ENCODE assay signal across 2 cellular contexts in the genomic region with DNA sequence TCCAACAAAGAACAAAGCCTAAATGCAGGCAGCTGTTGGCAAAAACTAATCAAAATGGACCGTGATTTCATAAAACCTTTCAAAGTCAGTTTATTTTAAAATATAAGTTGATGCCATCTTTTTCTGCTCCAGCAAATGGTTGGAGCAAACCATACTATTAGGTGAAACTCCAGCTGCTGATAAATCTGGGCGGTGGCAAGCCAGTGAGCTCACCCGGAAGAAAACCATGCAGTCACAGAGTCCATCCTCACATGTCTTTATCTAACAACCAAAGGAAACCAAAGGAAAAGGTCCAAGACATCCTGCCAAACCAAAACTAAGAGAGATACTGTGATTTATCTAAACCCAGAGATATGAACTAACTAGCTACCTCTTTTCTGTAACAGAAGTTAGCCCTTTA.
TF ChIP-seq lines count a peak whose summit lies in the region.

No MANE protein-coding gene starts in this region.

TF ChIP-seq in endothelial cell of umbilical vein, 7 proteins besides CTCF, POLR2A, EP300 and RAD21:
- TF ChIP-seq GATA2 (IDR thresholded peaks at IDR 0.05; ENCODE audit: insufficient read depth, insufficient read length, low read depth, low read length) (no peak), EZH2 (IDR thresholded peaks at IDR 0.05; ENCODE audit: borderline replicate concordance, low read depth, low read length, severe bottlenecking) (no peak), MYC (IDR thresholded peaks at IDR 0.05; ENCODE audit: low read depth, low read length) (no peak), POLR2AphosphoS5 (IDR thresholded peaks at IDR 0.05; ENCODE audit: insufficient read depth, low read depth, low read length) (no peak), JUN (IDR thresholded peaks at IDR 0.05; ENCODE audit: borderline replicate concordance, insufficient read depth, insufficient read length, low read depth) (no peak), FOS (IDR thresholded peaks at IDR 0.05; ENCODE audit: borderline replicate concordance, insufficient read depth, low read length) (no peak)
- TF ChIP-seq, protein P1, sequence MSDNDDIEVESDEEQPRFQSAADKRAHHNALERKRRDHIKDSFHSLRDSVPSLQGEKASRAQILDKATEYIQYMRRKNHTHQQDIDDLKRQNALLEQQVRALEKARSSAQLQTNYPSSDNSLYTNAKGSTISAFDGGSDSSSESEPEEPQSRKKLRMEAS (IDR thresholded peaks at IDR 0.05; ENCODE audit: insufficient read depth, insufficient read length), result no peak
TF ChIP-seq in endothelial cell of umbilical vein: peak in this region for 0.

TF ChIP-seq in GM23338, 12 proteins besides CTCF, POLR2A, EP300 and RAD21:
- TF ChIP-seq, protein P2, sequence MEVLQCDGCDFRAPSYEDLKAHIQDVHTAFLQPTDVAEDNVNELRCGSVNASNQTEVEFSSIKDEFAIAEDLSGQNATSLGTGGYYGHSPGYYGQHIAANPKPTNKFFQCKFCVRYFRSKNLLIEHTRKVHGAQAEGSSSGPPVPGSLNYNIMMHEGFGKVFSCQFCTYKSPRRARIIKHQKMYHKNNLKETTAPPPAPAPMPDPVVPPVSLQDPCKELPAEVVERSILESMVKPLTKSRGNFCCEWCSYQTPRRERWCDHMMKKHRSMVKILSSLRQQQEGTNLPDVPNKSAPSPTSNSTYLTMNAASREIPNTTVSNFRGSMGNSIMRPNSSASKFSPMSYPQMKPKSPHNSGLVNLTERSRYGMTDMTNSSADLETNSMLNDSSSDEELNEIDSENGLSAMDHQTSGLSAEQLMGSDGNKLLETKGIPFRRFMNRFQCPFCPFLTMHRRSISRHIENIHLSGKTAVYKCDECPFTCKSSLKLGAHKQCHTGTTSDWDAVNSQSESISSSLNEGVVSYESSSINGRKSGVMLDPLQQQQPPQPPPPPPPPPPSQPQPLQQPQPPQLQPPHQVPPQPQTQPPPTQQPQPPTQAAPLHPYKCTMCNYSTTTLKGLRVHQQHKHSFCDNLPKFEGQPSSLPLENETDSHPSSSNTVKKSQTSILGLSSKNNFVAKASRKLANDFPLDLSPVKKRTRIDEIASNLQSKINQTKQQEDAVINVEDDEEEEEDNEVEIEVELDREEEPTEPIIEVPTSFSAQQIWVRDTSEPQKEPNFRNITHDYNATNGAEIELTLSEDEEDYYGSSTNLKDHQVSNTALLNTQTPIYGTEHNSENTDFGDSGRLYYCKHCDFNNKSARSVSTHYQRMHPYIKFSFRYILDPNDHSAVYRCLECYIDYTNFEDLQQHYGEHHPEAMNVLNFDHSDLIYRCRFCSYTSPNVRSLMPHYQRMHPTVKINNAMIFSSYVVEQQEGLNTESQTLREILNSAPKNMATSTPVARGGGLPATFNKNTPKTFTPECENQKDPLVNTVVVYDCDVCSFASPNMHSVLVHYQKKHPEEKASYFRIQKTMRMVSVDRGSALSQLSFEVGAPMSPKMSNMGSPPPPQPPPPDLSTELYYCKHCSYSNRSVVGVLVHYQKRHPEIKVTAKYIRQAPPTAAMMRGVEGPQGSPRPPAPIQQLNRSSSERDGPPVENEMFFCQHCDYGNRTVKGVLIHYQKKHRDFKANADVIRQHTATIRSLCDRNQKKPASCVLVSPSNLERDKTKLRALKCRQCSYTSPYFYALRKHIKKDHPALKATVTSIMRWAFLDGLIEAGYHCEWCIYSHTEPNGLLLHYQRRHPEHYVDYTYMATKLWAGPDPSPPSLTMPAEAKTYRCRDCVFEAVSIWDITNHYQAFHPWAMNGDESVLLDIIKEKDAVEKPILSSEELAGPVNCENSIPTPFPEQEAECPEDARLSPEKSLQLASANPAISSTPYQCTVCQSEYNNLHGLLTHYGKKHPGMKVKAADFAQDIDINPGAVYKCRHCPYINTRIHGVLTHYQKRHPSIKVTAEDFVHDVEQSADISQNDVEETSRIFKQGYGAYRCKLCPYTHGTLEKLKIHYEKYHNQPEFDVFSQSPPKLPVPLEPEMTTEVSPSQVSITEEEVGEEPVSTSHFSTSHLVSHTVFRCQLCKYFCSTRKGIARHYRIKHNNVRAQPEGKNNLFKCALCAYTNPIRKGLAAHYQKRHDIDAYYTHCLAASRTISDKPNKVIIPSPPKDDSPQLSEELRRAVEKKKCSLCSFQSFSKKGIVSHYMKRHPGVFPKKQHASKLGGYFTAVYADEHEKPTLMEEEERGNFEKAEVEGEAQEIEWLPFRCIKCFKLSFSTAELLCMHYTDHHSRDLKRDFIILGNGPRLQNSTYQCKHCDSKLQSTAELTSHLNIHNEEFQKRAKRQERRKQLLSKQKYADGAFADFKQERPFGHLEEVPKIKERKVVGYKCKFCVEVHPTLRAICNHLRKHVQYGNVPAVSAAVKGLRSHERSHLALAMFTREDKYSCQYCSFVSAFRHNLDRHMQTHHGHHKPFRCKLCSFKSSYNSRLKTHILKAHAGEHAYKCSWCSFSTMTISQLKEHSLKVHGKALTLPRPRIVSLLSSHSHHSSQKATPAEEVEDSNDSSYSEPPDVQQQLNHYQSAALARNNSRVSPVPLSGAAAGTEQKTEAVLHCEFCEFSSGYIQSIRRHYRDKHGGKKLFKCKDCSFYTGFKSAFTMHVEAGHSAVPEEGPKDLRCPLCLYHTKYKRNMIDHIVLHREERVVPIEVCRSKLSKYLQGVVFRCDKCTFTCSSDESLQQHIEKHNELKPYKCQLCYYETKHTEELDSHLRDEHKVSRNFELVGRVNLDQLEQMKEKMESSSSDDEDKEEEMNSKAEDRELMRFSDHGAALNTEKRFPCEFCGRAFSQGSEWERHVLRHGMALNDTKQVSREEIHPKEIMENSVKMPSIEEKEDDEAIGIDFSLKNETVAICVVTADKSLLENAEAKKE (CRISPR knock-in tag; IDR thresholded peaks at IDR 0.05), result no peak
- TF ChIP-seq ZNF331 (CRISPR knock-in tag; IDR thresholded peaks at IDR 0.05; ENCODE audit: low read depth) (no peak), ZNF114 (CRISPR knock-in tag; IDR thresholded peaks at IDR 0.05) (no peak), CREB1 (CRISPR knock-in tag; IDR thresholded peaks at IDR 0.05; ENCODE audit: low read depth) (no peak), NANOG (IDR thresholded peaks at IDR 0.05; ENCODE audit: borderline replicate concordance) (no peak), POLR2AphosphoS5 (IDR thresholded peaks at IDR 0.05; ENCODE audit: low read depth) (no peak), EZH2phosphoT487 (IDR thresholded peaks at IDR 0.05; ENCODE audit: unreplicated experiment) (no peak), STAT1 (IDR thresholded peaks at IDR 0.05; ENCODE audit: unreplicated experiment) (no peak), JUNB (IDR thresholded peaks at IDR 0.05; ENCODE audit: unreplicated experiment) (no peak), EZH2 (IDR thresholded peaks at IDR 0.05; ENCODE audit: low read depth, unreplicated experiment) (no peak)
- TF ChIP-seq, protein P3, sequence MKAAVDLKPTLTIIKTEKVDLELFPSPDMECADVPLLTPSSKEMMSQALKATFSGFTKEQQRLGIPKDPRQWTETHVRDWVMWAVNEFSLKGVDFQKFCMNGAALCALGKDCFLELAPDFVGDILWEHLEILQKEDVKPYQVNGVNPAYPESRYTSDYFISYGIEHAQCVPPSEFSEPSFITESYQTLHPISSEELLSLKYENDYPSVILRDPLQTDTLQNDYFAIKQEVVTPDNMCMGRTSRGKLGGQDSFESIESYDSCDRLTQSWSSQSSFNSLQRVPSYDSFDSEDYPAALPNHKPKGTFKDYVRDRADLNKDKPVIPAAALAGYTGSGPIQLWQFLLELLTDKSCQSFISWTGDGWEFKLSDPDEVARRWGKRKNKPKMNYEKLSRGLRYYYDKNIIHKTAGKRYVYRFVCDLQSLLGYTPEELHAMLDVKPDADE (IDR thresholded peaks at IDR 0.05), result no peak
- TF ChIP-seq, protein P4, sequence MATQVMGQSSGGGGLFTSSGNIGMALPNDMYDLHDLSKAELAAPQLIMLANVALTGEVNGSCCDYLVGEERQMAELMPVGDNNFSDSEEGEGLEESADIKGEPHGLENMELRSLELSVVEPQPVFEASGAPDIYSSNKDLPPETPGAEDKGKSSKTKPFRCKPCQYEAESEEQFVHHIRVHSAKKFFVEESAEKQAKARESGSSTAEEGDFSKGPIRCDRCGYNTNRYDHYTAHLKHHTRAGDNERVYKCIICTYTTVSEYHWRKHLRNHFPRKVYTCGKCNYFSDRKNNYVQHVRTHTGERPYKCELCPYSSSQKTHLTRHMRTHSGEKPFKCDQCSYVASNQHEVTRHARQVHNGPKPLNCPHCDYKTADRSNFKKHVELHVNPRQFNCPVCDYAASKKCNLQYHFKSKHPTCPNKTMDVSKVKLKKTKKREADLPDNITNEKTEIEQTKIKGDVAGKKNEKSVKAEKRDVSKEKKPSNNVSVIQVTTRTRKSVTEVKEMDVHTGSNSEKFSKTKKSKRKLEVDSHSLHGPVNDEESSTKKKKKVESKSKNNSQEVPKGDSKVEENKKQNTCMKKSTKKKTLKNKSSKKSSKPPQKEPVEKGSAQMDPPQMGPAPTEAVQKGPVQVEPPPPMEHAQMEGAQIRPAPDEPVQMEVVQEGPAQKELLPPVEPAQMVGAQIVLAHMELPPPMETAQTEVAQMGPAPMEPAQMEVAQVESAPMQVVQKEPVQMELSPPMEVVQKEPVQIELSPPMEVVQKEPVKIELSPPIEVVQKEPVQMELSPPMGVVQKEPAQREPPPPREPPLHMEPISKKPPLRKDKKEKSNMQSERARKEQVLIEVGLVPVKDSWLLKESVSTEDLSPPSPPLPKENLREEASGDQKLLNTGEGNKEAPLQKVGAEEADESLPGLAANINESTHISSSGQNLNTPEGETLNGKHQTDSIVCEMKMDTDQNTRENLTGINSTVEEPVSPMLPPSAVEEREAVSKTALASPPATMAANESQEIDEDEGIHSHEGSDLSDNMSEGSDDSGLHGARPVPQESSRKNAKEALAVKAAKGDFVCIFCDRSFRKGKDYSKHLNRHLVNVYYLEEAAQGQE (IDR thresholded peaks at IDR 0.05; ENCODE audit: unreplicated experiment), result no peak
